8 cellular contexts compared by ENCODE assay signal in genomic region chr13:102773441-102774209, GRCh38.
A peak's percentile ranks its signal among the peaks of the same experiment; 100 is the strongest.
DNase-seq lines count a peak whose midpoint lies in the region; ATAC-seq and TF ChIP-seq lines count a peak whose summit lies in the region.

Gene TEX30 (minus strand): TSS chr13:102773786. CDS start chr13:102770026, 3,760 bp downstream.

- ATAC-seq in GM19025 (IDR thresholded peaks at IDR 0.05; ENCODE audit: low read depth, unreplicated experiment) (peak; percentile 92), HG03196 (IDR thresholded peaks at IDR 0.05; ENCODE audit: unreplicated experiment) (peak; percentile 96)

- TF ChIP-seq CTCF in choroid plexus epithelial cell (conservative IDR thresholded peaks at IDR 0.05; ENCODE audit: low read depth, low read length) = peak; percentile 5

- peak; percentile 87 to 89 for DNase-seq in AML-193 (lab: John Stamatoyannopoulos, UW)
- peak; percentile 92 for DNase-seq in NCI-H345 (lab: John Stamatoyannopoulos, UW)
- peak; percentile 85 to 87 for DNase-seq in activated CD4-positive, alpha-beta T cell treated with anti-CD3 and anti-CD28 coated beads for 4 hours
- DNase-seq in choroid plexus epithelial cell (ENCODE audit: low read depth) = peak; percentile 80
- peak; percentile 92 for DNase-seq in kidney tubule cell (ENCODE audit: low spot score)
- DNase-seq in stimulated activated CD4-positive, alpha-beta T cell treated with anti-CD3 and anti-CD28 coated beads, Interleukin-1b, Interleukin-23, amount 100 ng/mL, for 24 hours (ENCODE audit: low read depth in 4 of 4, low spot score in 1 of 4) = peak; percentile 61 to 80 (median 76)

- peak within 1 kb of the TSS; percentile 85 for H3K4me3 ChIP-seq in choroid plexus epithelial cell (ENCODE audit: low read depth, low read length)

Comparison
In these comparisons a context has a peak if more than half of its experiments do, and no peak if none do; other contexts are left out.
1. Peak in every context shown above with its lines: DNase-seq, ATAC-seq and H3K4me3 ChIP-seq.